In genomic region chr6:96948631-96949030, GRCh38 we compare ENCODE assay signal across 2 cellular contexts.
TF ChIP-seq lines count a peak whose summit lies in the region.

No MANE protein-coding gene starts in this region.

TF ChIP-seq in HEK293, 187 proteins besides CTCF, POLR2A, EP300 and RAD21 (continued from another document):
- TF ChIP-seq ZFP41 (tag by site-specific recombination; IDR thresholded peaks at IDR 0.05; ENCODE audit: borderline replicate concordance), result no peak

TF ChIP-seq in K562, 482 proteins besides CTCF, POLR2A, EP300 and RAD21 (continued from another document):
- TF ChIP-seq ZNF639 (CRISPR knock-in tag; conservative IDR thresholded peaks at IDR 0.05 in 1 of 2, IDR thresholded peaks at IDR 0.05 in 1 of 2) (no peak), RBFOX2 (IDR thresholded peaks at IDR 0.05; ENCODE audit: low read depth, low read length) (no peak), ZHX1 (conservative IDR thresholded peaks at IDR 0.05; ENCODE audit: low read length) (no peak), ZNF184 (CRISPR knock-in tag; IDR thresholded peaks at IDR 0.05) (no peak), HMBOX1 (IDR thresholded peaks at IDR 0.05) (no peak), NFATC3 (IDR thresholded peaks at IDR 0.05) (no peak), RCOR1 (IDR thresholded peaks at IDR 0.05; ENCODE audit: borderline replicate concordance in 1 of 2, low read depth in 2 of 2, low read length in 2 of 2) (no peak), TBP (optimal IDR thresholded peaks at IDR 0.05; ENCODE audit: low read depth, low read length) (no peak), ZKSCAN1 (IDR thresholded peaks at IDR 0.05; ENCODE audit: low read depth, low read length) (no peak)
- TF ChIP-seq, protein P1, sequence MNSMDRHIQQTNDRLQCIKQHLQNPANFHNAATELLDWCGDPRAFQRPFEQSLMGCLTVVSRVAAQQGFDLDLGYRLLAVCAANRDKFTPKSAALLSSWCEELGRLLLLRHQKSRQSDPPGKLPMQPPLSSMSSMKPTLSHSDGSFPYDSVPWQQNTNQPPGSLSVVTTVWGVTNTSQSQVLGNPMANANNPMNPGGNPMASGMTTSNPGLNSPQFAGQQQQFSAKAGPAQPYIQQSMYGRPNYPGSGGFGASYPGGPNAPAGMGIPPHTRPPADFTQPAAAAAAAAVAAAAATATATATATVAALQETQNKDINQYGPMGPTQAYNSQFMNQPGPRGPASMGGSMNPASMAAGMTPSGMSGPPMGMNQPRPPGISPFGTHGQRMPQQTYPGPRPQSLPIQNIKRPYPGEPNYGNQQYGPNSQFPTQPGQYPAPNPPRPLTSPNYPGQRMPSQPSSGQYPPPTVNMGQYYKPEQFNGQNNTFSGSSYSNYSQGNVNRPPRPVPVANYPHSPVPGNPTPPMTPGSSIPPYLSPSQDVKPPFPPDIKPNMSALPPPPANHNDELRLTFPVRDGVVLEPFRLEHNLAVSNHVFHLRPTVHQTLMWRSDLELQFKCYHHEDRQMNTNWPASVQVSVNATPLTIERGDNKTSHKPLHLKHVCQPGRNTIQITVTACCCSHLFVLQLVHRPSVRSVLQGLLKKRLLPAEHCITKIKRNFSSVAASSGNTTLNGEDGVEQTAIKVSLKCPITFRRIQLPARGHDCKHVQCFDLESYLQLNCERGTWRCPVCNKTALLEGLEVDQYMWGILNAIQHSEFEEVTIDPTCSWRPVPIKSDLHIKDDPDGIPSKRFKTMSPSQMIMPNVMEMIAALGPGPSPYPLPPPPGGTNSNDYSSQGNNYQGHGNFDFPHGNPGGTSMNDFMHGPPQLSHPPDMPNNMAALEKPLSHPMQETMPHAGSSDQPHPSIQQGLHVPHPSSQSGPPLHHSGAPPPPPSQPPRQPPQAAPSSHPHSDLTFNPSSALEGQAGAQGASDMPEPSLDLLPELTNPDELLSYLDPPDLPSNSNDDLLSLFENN (IDR thresholded peaks at IDR 0.05; ENCODE audit: low read depth in 2 of 2, low read length in 2 of 2), result no peak
